Comparison of ENCODE assay signal across 9 cellular contexts in genomic region chr15:77013786-77014136, GRCh38. TPM values are rescaled to one million over a fixed set of nuclear protein-coding genes. Genes with fewer than 3 reads are reported as not detected.
DNase-seq lines count a peak whose midpoint lies in the region; ATAC-seq and TF ChIP-seq lines count a peak whose summit lies in the region.
"Had no signal": no experiment of that assay in that cellular context is flagged by ENCODE, and none has a peak within 500 bp of the region (broad histone marks: within the 10 kb centered on the region; RNA-seq: fewer than 3 reads in every experiment).

No MANE protein-coding gene starts in this region.

- H3K4me2 ChIP-seq in osteoblast (ENCODE audit: insufficient read depth, low read length): no peak overlapping the region

- H3K4me3 ChIP-seq in osteoblast (ENCODE audit: insufficient read depth, low read length): no peak overlapping the region

- no peaks in the 10 kb centered on the region for H4K20me1 ChIP-seq in osteoblast (ENCODE audit: insufficient read depth, low read length)

- no peaks in the 10 kb centered on the region for H3K36me3 ChIP-seq in osteoblast (ENCODE audit: insufficient read depth, low read length)

- H3K27ac ChIP-seq in osteoblast (ENCODE audit: low read depth, low read length): no peak overlapping the region

- no peaks in the 10 kb centered on the region for H3K9me3 ChIP-seq in osteoblast (ENCODE audit: low read depth, low read length)

- peak; percentile 36 for ATAC-seq in GM18907 (IDR thresholded peaks at IDR 0.05; ENCODE audit: unreplicated experiment)
- ATAC-seq in HG03457 (IDR thresholded peaks at IDR 0.05; ENCODE audit: unreplicated experiment): peak; percentile 42

- DNase-seq in activated T-cell treated with anti-CD3 and anti-CD28 coated beads, Interleukin-2, amount 50 U/mL, for 1 hour: peak; percentile 82
- DNase-seq in osteoblast (ENCODE audit: insufficient read length, low spot score, missing footprints): peak; percentile 42
- DNase-seq in GF-D8 (lab: John Stamatoyannopoulos, UW): no peak
- no peak for DNase-seq in nucleus accumbens (lab: John Stamatoyannopoulos, UW)
- no peak for DNase-seq in NCI-H2107 treated with DMSO at 0.1 percent for 48 hours (lab: John Stamatoyannopoulos, UW; ENCODE audit: unreplicated experiment)
- no peak for DNase-seq in amniotic stem cell (lab: John Stamatoyannopoulos, UW)

- no peak overlapping the region for H2AFZ ChIP-seq in osteoblast (ENCODE audit: low read length)

- H3K4me1 ChIP-seq in osteoblast (ENCODE audit: insufficient read depth, low read length): no peaks in the 10 kb centered on the region

- no peaks in the 10 kb centered on the region for H3K27me3 ChIP-seq in osteoblast (ENCODE audit: insufficient read depth, low read length)

- no peak for TF ChIP-seq CTCF in osteoblast (IDR thresholded peaks at IDR 0.05; ENCODE audit: extremely low read depth, low read depth, low read length)

- H3K79me2 ChIP-seq in osteoblast (ENCODE audit: insufficient read depth, low read length): no peaks in the 10 kb centered on the region

RNA-seq across cellular contexts. Expression of gene PSTPIP1, which starts 18.8 kb away (rescaled TPM):
- total RNA-seq in osteoblast: not detected in 2 replicates
- total RNA-seq: epithelial cell of proximal tubule had no signal

RNA-seq across cellular contexts. Expression of gene TSPAN3, which starts 57.1 kb away (rescaled TPM):
- total RNA-seq in osteoblast: 203 and 235 TPM in 2 replicates

Comparison
In these comparisons a context has a peak if more than half of its experiments do, and no peak if none do; other contexts are left out.
1. DNase-seq: peak in activated T-cell treated with anti-CD3 and anti-CD28 coated beads, Interleukin-2, amount 50 U/mL, for 1 hour (single experiment) and osteoblast (single experiment); none in GF-D8 (single experiment), nucleus accumbens (0 of 56), NCI-H2107 treated with DMSO at 0.1 percent for 48 hours (single experiment) and amniotic stem cell (single experiment).